Comparison of ENCODE assay signal across 9 cellular contexts in genomic region chr16:23504076-23504452, GRCh38. TPM values are rescaled to one million over a fixed set of nuclear protein-coding genes. Genes with fewer than 3 reads are reported as not detected.
DNase-seq lines count a peak whose midpoint lies in the region; ATAC-seq, FAIRE-seq and TF ChIP-seq lines count a peak whose summit lies in the region.
"Had no signal": no experiment of that assay in that cellular context is flagged by ENCODE, and none has a peak within 500 bp of the region (broad histone marks: within the 10 kb centered on the region; RNA-seq: fewer than 3 reads in every experiment).

No MANE protein-coding gene starts in this region.

- no peaks in the 10 kb centered on the region for H3K9me3 Mint-ChIP-seq in activated T-helper 2 cell treated with anti-CD3 and anti-CD28 coated beads, Interferon-gamma antibody, Interleukin-2, Interleukin-4, amounts not matched to agents 10 μg/mL and 5 μg/mL and 100 μg/mL, durations not matched to agents 14 hours and 24 hours and 36 hours
- no peaks in the 10 kb centered on the region for H3K9me3 Mint-ChIP-seq in mesothelial cell of epicardium

- no peak overlapping the region for H2AFZ ChIP-seq in HepG2 (ENCODE audit: low read length)

- WGBS in HepG2 (ENCODE audit: low lambda C conversion rate), result 85% methylated on average over 5 of the region's 5 CpGs
- WGBS in right lobe of liver (ENCODE audit: insufficient coverage, low coverage, low lambda C conversion rate, missing lambda C conversion rate), result 60% methylated on average over 3 of the region's 5 CpGs

- H3K4me3 ChIP-seq in HepG2 (replicated peaks in 1 of 3; ENCODE audit: insufficient read depth in 1 of 3, low read depth in 2 of 3, low read length in 3 of 3) (no peak overlapping the region), right lobe of liver (no peak overlapping the region)

- H3K4me1 ChIP-seq in HepG2 (ENCODE audit: insufficient read depth, low read length) (peaks cover 70% of the 10 kb centered on the region), right lobe of liver (peaks cover 0 to 19% (median 9%) of the 10 kb centered on the region in 4 donors)

- peaks cover 99% of the 10 kb centered on the region for H3K79me2 ChIP-seq in HepG2 (ENCODE audit: insufficient read depth, low read length)

- TF ChIP-seq RAD21 in HepG2 (CRISPR knock-in tag; IDR thresholded peaks at IDR 0.05), result no peak

- H3K27ac ChIP-seq in HepG2 (ENCODE audit: extremely low read length, insufficient read depth, low read length) (no peak overlapping the region), right lobe of liver (peak overlapping the region in 1 of 3 donors; percentile 56)

- H3K4me3 Mint-ChIP-seq in activated T-helper 2 cell treated with anti-CD3 and anti-CD28 coated beads, Interferon-gamma antibody, Interleukin-2, Interleukin-4, amounts not matched to agents 10 μg/mL and 5 μg/mL and 100 μg/mL, durations not matched to agents 14 hours and 24 hours and 36 hours (ENCODE audit: low read depth), result no peak overlapping the region
- no peak overlapping the region for H3K4me3 Mint-ChIP-seq in mesothelial cell of epicardium

- H4K20me1 ChIP-seq in HepG2 (ENCODE audit: insufficient read depth, low read length), result peaks cover 92% of the 10 kb centered on the region

- H3K36me3 ChIP-seq in HepG2 (replicated peaks in 1 of 2; ENCODE audit: control insufficient read depth in 1 of 2, insufficient read depth in 2 of 2, low read length in 2 of 2) (peaks cover 10 to 55% of the 10 kb centered on the region in 2 experiments), right lobe of liver (no peaks in the 10 kb centered on the region)

- TF ChIP-seq POLR2A in HepG2 (IDR thresholded peaks at IDR 0.05; ENCODE audit: insufficient read depth in 1 of 2, low read depth in 2 of 2, low read length in 2 of 2) (no peak), right lobe of liver (IDR thresholded peaks at IDR 0.05) (no peak)

- peaks cover 38% of the 10 kb centered on the region for H3K36me3 Mint-ChIP-seq in activated T-helper 2 cell treated with anti-CD3 and anti-CD28 coated beads, Interferon-gamma antibody, Interleukin-2, Interleukin-4, amounts not matched to agents 10 μg/mL and 5 μg/mL and 100 μg/mL, durations not matched to agents 14 hours and 24 hours and 36 hours (ENCODE audit: low read depth)
- peaks cover 5% of the 10 kb centered on the region for H3K36me3 Mint-ChIP-seq in mesothelial cell of epicardium

- POLR2A ChIA-PET in HepG2 (lab: Yijun Ruan, JAX), result interaction anchor here (1.0 to 1.4 kb wide), 3 partner anchors 25 to 54 kb away, joined by 3 to 10 read pairs (median 8); partner anchors contain the start of genes EARS2 and UBFD1

- BruUV-seq in HepG2 (replicated peaks; lab: Mats Ljungman, UMichigan), result no TSS peak

- H3K27ac Mint-ChIP-seq in activated T-helper 2 cell treated with anti-CD3 and anti-CD28 coated beads, Interferon-gamma antibody, Interleukin-2, Interleukin-4, amounts not matched to agents 10 μg/mL and 5 μg/mL and 100 μg/mL, durations not matched to agents 14 hours and 24 hours and 36 hours, result peak overlapping the region; percentile 26
- no peak overlapping the region for H3K27ac Mint-ChIP-seq in mesothelial cell of epicardium

- no peaks in the 10 kb centered on the region for H3K27me3 Mint-ChIP-seq in activated T-helper 2 cell treated with anti-CD3 and anti-CD28 coated beads, Interferon-gamma antibody, Interleukin-2, Interleukin-4, amounts not matched to agents 10 μg/mL and 5 μg/mL and 100 μg/mL, durations not matched to agents 14 hours and 24 hours and 36 hours (ENCODE audit: low read depth)
- H3K27me3 Mint-ChIP-seq in mesothelial cell of epicardium (ENCODE audit: low read depth), result no peaks in the 10 kb centered on the region

- TF ChIP-seq CTCF in HepG2 (CRISPR knock-in tag; IDR thresholded peaks at IDR 0.05) (no peak), right lobe of liver (IDR thresholded peaks at IDR 0.05) (no peak), mesothelial cell of epicardium (IDR thresholded peaks at IDR 0.05; ENCODE audit: unreplicated experiment) (no peak), D721Med (IDR thresholded peaks at IDR 0.05; ENCODE audit: insufficient read depth, missing control alignments) (no peak)

- H3K9ac ChIP-seq in HepG2 (ENCODE audit: insufficient read depth, low read depth, low read length), result no peak overlapping the region

- peaks cover 60% of the 10 kb centered on the region for H3K4me1 Mint-ChIP-seq in activated T-helper 2 cell treated with anti-CD3 and anti-CD28 coated beads, Interferon-gamma antibody, Interleukin-2, Interleukin-4, amounts not matched to agents 10 μg/mL and 5 μg/mL and 100 μg/mL, durations not matched to agents 14 hours and 24 hours and 36 hours (ENCODE audit: low read depth)
- peaks cover 15% of the 10 kb centered on the region for H3K4me1 Mint-ChIP-seq in mesothelial cell of epicardium

- in situ Hi-C loops in HepG2 (cut with HindIII; ENCODE audit: extremely low pct_ligation_motif_present, low pct_unique_long_range_greater_than_20kb), result no loop called here

- no peaks in the 10 kb centered on the region for H3K9me3 ChIP-seq in HepG2 (ENCODE audit: low read length)
- H3K9me3 ChIP-seq in right lobe of liver, result no peaks in the 10 kb centered on the region

- FAIRE-seq in HepG2 (lab: Jason Lieb, UNC), result no peak
- FAIRE-seq in D721Med (lab: Jason Lieb, UNC), result no peak

- H3K4me2 ChIP-seq in HepG2 (ENCODE audit: low read depth, low read length), result 0 out of 2 replicates have a peak overlapping the region, but pooled peaks have one; percentile 23

- DNase-seq in HepG2 (ENCODE audit: low spot score) (no peak), right lobe of liver (no peak), iris pigment epithelial cell (ENCODE audit: low read depth) (peak; percentile 76), retina (no peak), mesothelial cell of epicardium (ENCODE audit: low spot score in 2 of 2, unreplicated experiment in 2 of 2) (no peak), D721Med (ENCODE audit: insufficient read length, low spot score) (no peak)
- DNase-seq in activated T-helper 2 cell treated with anti-CD3 and anti-CD28 coated beads, Interferon-gamma antibody, Interleukin-2, Interleukin-4, amounts not matched to agents 10 μg/mL and 5 μg/mL and 100 μg/mL, durations not matched to agents 14 hours and 24 hours and 36 hours (ENCODE audit: low spot score), result no peak
- DNase-seq: Kasumi-1 had no signal

- TF ChIP-seq EP300 in HepG2 (IDR thresholded peaks at IDR 0.05; ENCODE audit: low read depth in 2 of 2, low read length in 2 of 2) (no peak), HepG2 (CRISPR knock-in tag; IDR thresholded peaks at IDR 0.05; ENCODE audit: borderline replicate concordance) (no peak)

- CTCF ChIA-PET in HepG2 (lab: Yijun Ruan, JAX; ENCODE audit: low intra/inter-chr PET ratio, low total read pairs), result interaction anchor here (1.5 kb wide), 1 partner anchor 53 kb away, joined by 5 read pairs; the partner anchor contains the start of genes EARS2 and UBFD1

- H3K27me3 ChIP-seq in HepG2 (ENCODE audit: control insufficient read depth in 1 of 2, insufficient read depth in 2 of 2, low read length in 2 of 2) (no peaks in the 10 kb centered on the region; a peak in 1 of 5 replicates), right lobe of liver (no peaks in the 10 kb centered on the region)

- ATAC-seq in HepG2, result no peak
- ATAC-seq in right lobe of liver, result no peak
- no peak for ATAC-seq in HG02610 (IDR thresholded peaks at IDR 0.05; ENCODE audit: unreplicated experiment)

- intact Hi-C loops in HepG2 (cut with micrococcal nuclease; ENCODE audit: unreplicated experiment) (no loop called here), right lobe of liver (cut with DNase I) (no loop called here)
- intact Hi-C loops in activated T-helper 2 cell treated with anti-CD3 and anti-CD28 coated beads, Interferon-gamma antibody, Interleukin-2, Interleukin-4, amounts not matched to agents 10 μg/mL and 5 μg/mL and 100 μg/mL, durations not matched to agents 14 hours and 24 hours and 36 hours (cut with micrococcal nuclease), result loop anchor here (2.0 to 10.0 kb wide), 4 partner anchors 49 to 141 kb away; partner anchors contain the start of genes COG7, DCTN5, EARS2 and NDUFAB1

RNA-seq across cellular contexts. Expression of gene GGA2, which starts 6.2 kb away (rescaled TPM):
- 69.8 and 93.1 TPM in 2 replicates for total RNA-seq in HepG2 (2016; rRNA removed; fragmentation: Illumina TruSeq; extraction: Trizol)
- 52.6 and 57.4 TPM in 2 replicates for total RNA-seq in HepG2 (2016; cell fraction: cytosol; rRNA removed; fragmentation: Illumina TruSeq; extraction: Trizol; ENCODE audit: low read depth)
- 76.8 and 80.6 TPM in 2 replicates for total RNA-seq in HepG2 (2016; cell fraction: insoluble cytoplasmic fraction; rRNA removed; fragmentation: Illumina TruSeq; extraction: Trizol)
- total RNA-seq in HepG2 (2016; cell fraction: membrane; rRNA removed; fragmentation: Illumina TruSeq; extraction: Trizol), result 41.5 and 45.8 TPM in 2 replicates
- 84.5 and 97.4 TPM in 2 replicates for total RNA-seq in HepG2 (2016; cell fraction: nucleus; rRNA removed; fragmentation: Illumina TruSeq; extraction: Trizol)
- polyA plus RNA-seq in HepG2 (2011; rRNA removed), result 51.5 and 52.3 TPM in 2 replicates
- 25.4 and 28.7 TPM in 2 replicates for polyA plus RNA-seq in HepG2 (2011; cell fraction: cytosol; rRNA removed)
- 184 and 204 TPM in 2 replicates for polyA plus RNA-seq in HepG2 (2011; cell fraction: nucleus; rRNA removed)
- 70.4 and 97.1 TPM in 2 replicates for polyA plus RNA-seq in HepG2 (2012)
- 4.7 and 5.8 TPM in 2 replicates for polyA plus RNA-seq in HepG2 (2016; cell fraction: cytosol; fragmentation: Illumina TruSeq; extraction: Trizol; ENCODE audit: low read depth)
- 87.5 and 99.8 TPM in 2 replicates for polyA plus RNA-seq in HepG2 (2016; cell fraction: insoluble cytoplasmic fraction; fragmentation: Illumina TruSeq; extraction: Trizol; ENCODE audit: low read depth)
- polyA plus RNA-seq in HepG2 (2016; cell fraction: membrane; fragmentation: Illumina TruSeq; extraction: Trizol; ENCODE audit: low read depth), result 11.1 and 11.7 TPM in 2 replicates
- polyA plus RNA-seq in HepG2 (2016; cell fraction: nucleus; fragmentation: Illumina TruSeq; extraction: Trizol; ENCODE audit: insufficient read depth, low read depth), result 238 and 249 TPM in 2 replicates
- 58.5 and 111 TPM in 2 replicates for polyA minus RNA-seq in HepG2 (2011; rRNA and poly(A)+ RNA removed; ENCODE audit: low replicate concordance)
- 31.9 and 47.6 TPM in 2 replicates for polyA minus RNA-seq in HepG2 (2011; cell fraction: cytosol; rRNA and poly(A)+ RNA removed)
- polyA minus RNA-seq in HepG2 (2011; cell fraction: nucleus; rRNA and poly(A)+ RNA removed), result 134 and 143 TPM in 2 replicates
- total RNA-seq in right lobe of liver, result 10 to 100 TPM; 19.2 to 31.7 (median 27.8) TPM
- 108 and 110 TPM in 2 replicates for total RNA-seq in activated T-helper 2 cell treated with anti-CD3 and anti-CD28 coated beads, Interferon-gamma antibody, Interleukin-2, Interleukin-4, amounts not matched to agents 10 μg/mL and 5 μg/mL and 100 μg/mL, durations not matched to agents 14 hours and 24 hours and 36 hours
- total RNA-seq in mesothelial cell of epicardium, result 98.7 to 102 TPM (median 101 TPM) in 3 replicates

RNA-seq across cellular contexts. Expression of gene COG7, which starts 51.1 kb away (rescaled TPM):
- total RNA-seq in HepG2 (2016; rRNA removed; fragmentation: Illumina TruSeq; extraction: Trizol), result 12.6 and 15.4 TPM in 2 replicates
- total RNA-seq in HepG2 (2016; cell fraction: cytosol; rRNA removed; fragmentation: Illumina TruSeq; extraction: Trizol; ENCODE audit: low read depth), result 9.2 and 9.5 TPM in 2 replicates
- 14.1 and 14.7 TPM in 2 replicates for total RNA-seq in HepG2 (2016; cell fraction: insoluble cytoplasmic fraction; rRNA removed; fragmentation: Illumina TruSeq; extraction: Trizol)
- 8.1 and 9.4 TPM in 2 replicates for total RNA-seq in HepG2 (2016; cell fraction: membrane; rRNA removed; fragmentation: Illumina TruSeq; extraction: Trizol)
- total RNA-seq in HepG2 (2016; cell fraction: nucleus; rRNA removed; fragmentation: Illumina TruSeq; extraction: Trizol), result 16.3 and 18.0 TPM in 2 replicates
- polyA plus RNA-seq in HepG2 (2011; rRNA removed), result 51.0 and 54.5 TPM in 2 replicates
- 32.5 and 55.6 TPM in 2 replicates for polyA plus RNA-seq in HepG2 (2011; cell fraction: cytosol; rRNA removed)
- polyA plus RNA-seq in HepG2 (2011; cell fraction: nucleus; rRNA removed), result 105 and 118 TPM in 2 replicates
- 18.4 and 20.0 TPM in 2 replicates for polyA plus RNA-seq in HepG2 (2012)
- polyA plus RNA-seq in HepG2 (2016; cell fraction: cytosol; fragmentation: Illumina TruSeq; extraction: Trizol; ENCODE audit: low read depth), result 1.5 and 2.3 TPM in 2 replicates
- polyA plus RNA-seq in HepG2 (2016; cell fraction: insoluble cytoplasmic fraction; fragmentation: Illumina TruSeq; extraction: Trizol; ENCODE audit: low read depth), result 22.3 and 23.7 TPM in 2 replicates
- 3.7 and 4.9 TPM in 2 replicates for polyA plus RNA-seq in HepG2 (2016; cell fraction: membrane; fragmentation: Illumina TruSeq; extraction: Trizol; ENCODE audit: low read depth)
- 47.6 and 49.5 TPM in 2 replicates for polyA plus RNA-seq in HepG2 (2016; cell fraction: nucleus; fragmentation: Illumina TruSeq; extraction: Trizol; ENCODE audit: insufficient read depth, low read depth)
- 44.8 and 70.9 TPM in 2 replicates for polyA minus RNA-seq in HepG2 (2011; rRNA and poly(A)+ RNA removed; ENCODE audit: low replicate concordance)
- polyA minus RNA-seq in HepG2 (2011; cell fraction: cytosol; rRNA and poly(A)+ RNA removed), result 14.6 and 17.4 TPM in 2 replicates
- polyA minus RNA-seq in HepG2 (2011; cell fraction: nucleus; rRNA and poly(A)+ RNA removed), result 42.8 and 50.6 TPM in 2 replicates
- total RNA-seq in right lobe of liver, result 10 to 100 TPM in 1 of 6 experiments, 1 to 10 TPM in 5; 7.5 to 11.2 (median 8.4) TPM
- 23.8 and 24.2 TPM in 2 replicates for total RNA-seq in activated T-helper 2 cell treated with anti-CD3 and anti-CD28 coated beads, Interferon-gamma antibody, Interleukin-2, Interleukin-4, amounts not matched to agents 10 μg/mL and 5 μg/mL and 100 μg/mL, durations not matched to agents 14 hours and 24 hours and 36 hours
- total RNA-seq in mesothelial cell of epicardium, result 42.1 to 42.5 TPM (median 42.1 TPM) in 3 replicates

RNA-seq across cellular contexts. Expression of gene EARS2, which starts 53.1 kb away (rescaled TPM):
- 80.4 and 84.2 TPM in 2 replicates for total RNA-seq in HepG2 (2016; rRNA removed; fragmentation: Illumina TruSeq; extraction: Trizol)
- total RNA-seq in HepG2 (2016; cell fraction: cytosol; rRNA removed; fragmentation: Illumina TruSeq; extraction: Trizol; ENCODE audit: low read depth), result 18.1 and 20.7 TPM in 2 replicates
- 79.1 and 84.4 TPM in 2 replicates for total RNA-seq in HepG2 (2016; cell fraction: insoluble cytoplasmic fraction; rRNA removed; fragmentation: Illumina TruSeq; extraction: Trizol)
- 44.8 and 49.7 TPM in 2 replicates for total RNA-seq in HepG2 (2016; cell fraction: membrane; rRNA removed; fragmentation: Illumina TruSeq; extraction: Trizol)
- 64.8 and 79.0 TPM in 2 replicates for total RNA-seq in HepG2 (2016; cell fraction: nucleus; rRNA removed; fragmentation: Illumina TruSeq; extraction: Trizol)
- polyA plus RNA-seq in HepG2 (2011; rRNA removed), result 49.4 and 54.7 TPM in 2 replicates
- 41.5 and 46.7 TPM in 2 replicates for polyA plus RNA-seq in HepG2 (2011; cell fraction: cytosol; rRNA removed)
- polyA plus RNA-seq in HepG2 (2011; cell fraction: nucleus; rRNA removed), result 131 and 162 TPM in 2 replicates
- polyA plus RNA-seq in HepG2 (2012), result 27.0 and 35.2 TPM in 2 replicates
- 8.2 and 10.2 TPM in 2 replicates for polyA plus RNA-seq in HepG2 (2016; cell fraction: cytosol; fragmentation: Illumina TruSeq; extraction: Trizol; ENCODE audit: low read depth)
- 69.7 and 75.5 TPM in 2 replicates for polyA plus RNA-seq in HepG2 (2016; cell fraction: insoluble cytoplasmic fraction; fragmentation: Illumina TruSeq; extraction: Trizol; ENCODE audit: low read depth)
- polyA plus RNA-seq in HepG2 (2016; cell fraction: membrane; fragmentation: Illumina TruSeq; extraction: Trizol; ENCODE audit: low read depth), result 20.9 and 22.2 TPM in 2 replicates
- polyA plus RNA-seq in HepG2 (2016; cell fraction: nucleus; fragmentation: Illumina TruSeq; extraction: Trizol; ENCODE audit: insufficient read depth, low read depth), result 59.4 and 64.9 TPM in 2 replicates
- polyA minus RNA-seq in HepG2 (2011; rRNA and poly(A)+ RNA removed; ENCODE audit: low replicate concordance), result 142 and 329 TPM in 2 replicates
- polyA minus RNA-seq in HepG2 (2011; cell fraction: cytosol; rRNA and poly(A)+ RNA removed), result 36.3 and 43.7 TPM in 2 replicates
- 112 and 117 TPM in 2 replicates for polyA minus RNA-seq in HepG2 (2011; cell fraction: nucleus; rRNA and poly(A)+ RNA removed)
- total RNA-seq in right lobe of liver, result 10 to 100 TPM; 14.9 to 47.7 (median 15.9) TPM
- total RNA-seq in activated T-helper 2 cell treated with anti-CD3 and anti-CD28 coated beads, Interferon-gamma antibody, Interleukin-2, Interleukin-4, amounts not matched to agents 10 μg/mL and 5 μg/mL and 100 μg/mL, durations not matched to agents 14 hours and 24 hours and 36 hours, result 25.3 and 26.6 TPM in 2 replicates
- total RNA-seq in mesothelial cell of epicardium, result 29.0 to 35.6 TPM (median 32.5 TPM) in 3 replicates

RNA-seq across cellular contexts. Expression of gene UBFD1, which starts 53.5 kb away (rescaled TPM):
- total RNA-seq in HepG2 (2016; rRNA removed; fragmentation: Illumina TruSeq; extraction: Trizol) (111 and 142 TPM in 2 replicates), right lobe of liver (10 to 100 TPM; 27.6 to 50.5 (median 37.4) TPM), mesothelial cell of epicardium (99.6 to 114 TPM (median 109 TPM) in 3 replicates)
- total RNA-seq in HepG2 (2016; cell fraction: cytosol; rRNA removed; fragmentation: Illumina TruSeq; extraction: Trizol; ENCODE audit: low read depth), result 27.2 and 33.8 TPM in 2 replicates
- 112 and 143 TPM in 2 replicates for total RNA-seq in HepG2 (2016; cell fraction: insoluble cytoplasmic fraction; rRNA removed; fragmentation: Illumina TruSeq; extraction: Trizol)
- total RNA-seq in HepG2 (2016; cell fraction: membrane; rRNA removed; fragmentation: Illumina TruSeq; extraction: Trizol), result 46.0 and 47.2 TPM in 2 replicates
- total RNA-seq in HepG2 (2016; cell fraction: nucleus; rRNA removed; fragmentation: Illumina TruSeq; extraction: Trizol), result 80.6 and 99.3 TPM in 2 replicates
- polyA plus RNA-seq in HepG2 (2011; rRNA removed), result 97.6 and 100 TPM in 2 replicates
- polyA plus RNA-seq in HepG2 (2011; cell fraction: cytosol; rRNA removed), result 98.1 and 112 TPM in 2 replicates
- polyA plus RNA-seq in HepG2 (2011; cell fraction: nucleus; rRNA removed), result 129 and 137 TPM in 2 replicates
- 83.8 and 88.4 TPM in 2 replicates for polyA plus RNA-seq in HepG2 (2012)
- 31.2 and 32.8 TPM in 2 replicates for polyA plus RNA-seq in HepG2 (2016; cell fraction: cytosol; fragmentation: Illumina TruSeq; extraction: Trizol; ENCODE audit: low read depth)
- 119 and 123 TPM in 2 replicates for polyA plus RNA-seq in HepG2 (2016; cell fraction: insoluble cytoplasmic fraction; fragmentation: Illumina TruSeq; extraction: Trizol; ENCODE audit: low read depth)
- polyA plus RNA-seq in HepG2 (2016; cell fraction: membrane; fragmentation: Illumina TruSeq; extraction: Trizol; ENCODE audit: low read depth), result 30.0 and 32.3 TPM in 2 replicates
- polyA plus RNA-seq in HepG2 (2016; cell fraction: nucleus; fragmentation: Illumina TruSeq; extraction: Trizol; ENCODE audit: insufficient read depth, low read depth), result 89.9 and 95.2 TPM in 2 replicates
- 49.6 and 117 TPM in 2 replicates for polyA minus RNA-seq in HepG2 (2011; rRNA and poly(A)+ RNA removed; ENCODE audit: low replicate concordance)
- 61.7 and 68.8 TPM in 2 replicates for polyA minus RNA-seq in HepG2 (2011; cell fraction: cytosol; rRNA and poly(A)+ RNA removed)
- polyA minus RNA-seq in HepG2 (2011; cell fraction: nucleus; rRNA and poly(A)+ RNA removed), result 155 and 167 TPM in 2 replicates
- total RNA-seq in activated T-helper 2 cell treated with anti-CD3 and anti-CD28 coated beads, Interferon-gamma antibody, Interleukin-2, Interleukin-4, amounts not matched to agents 10 μg/mL and 5 μg/mL and 100 μg/mL, durations not matched to agents 14 hours and 24 hours and 36 hours, result 57.7 and 62.5 TPM in 2 replicates
